Comparison of ENCODE assay signal across 8 cellular contexts in the genomic region with DNA sequence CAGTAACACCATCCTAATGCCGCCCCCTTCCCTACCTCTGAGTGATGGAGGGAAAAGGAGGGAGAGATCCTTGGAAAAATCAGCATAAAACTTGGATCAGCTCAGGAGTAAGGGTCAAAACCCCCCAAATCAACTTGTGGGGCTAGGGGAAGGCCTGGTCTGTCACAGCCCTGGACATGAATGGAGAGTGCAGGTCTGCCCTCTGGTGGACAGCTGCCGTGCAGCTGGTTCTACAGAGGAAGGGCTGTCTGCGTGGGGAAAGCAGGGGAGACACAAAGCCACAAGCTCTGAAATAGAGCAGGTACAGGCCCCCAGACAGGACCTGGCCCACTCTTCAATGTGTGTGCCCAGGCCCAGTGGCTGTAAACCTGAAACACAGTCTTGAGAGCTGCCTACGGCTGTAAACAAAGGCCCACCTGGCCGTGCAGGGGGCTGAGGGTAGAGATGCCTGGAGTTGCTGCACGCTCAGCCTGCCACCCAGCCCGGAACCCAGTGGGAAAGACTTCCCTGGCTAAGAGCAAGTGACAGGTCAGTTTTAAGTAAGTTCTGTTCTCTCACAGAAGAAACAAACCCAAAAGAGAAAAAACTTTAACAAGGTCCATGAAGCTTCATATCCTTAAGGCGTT. TPM values are rescaled to one million over a fixed set of nuclear protein-coding genes. Genes with fewer than 3 reads are reported as not detected.
A peak's percentile ranks its signal among the peaks of the same experiment; 100 is the strongest.
DNase-seq lines count a peak whose midpoint lies in the region; ATAC-seq and TF ChIP-seq lines count a peak whose summit lies in the region.

No MANE protein-coding gene starts in this region.

- H3K36me3 Mint-ChIP-seq in H9 (ENCODE audit: insufficient read depth in 1 of 3, low read depth in 3 of 3), result peaks cover 23 to 57% (median 47%) of the 10 kb centered on the region in 3 experiments; a peak in 6 of 7 replicates

- no peak overlapping the region for H3K18ac ChIP-seq in H9 (ENCODE audit: insufficient read length, low read depth, low read length)

- no peak overlapping the region for H3K56ac ChIP-seq in H9 (ENCODE audit: insufficient read length, low read depth, low read length)

- H2BK15ac ChIP-seq in H9 (ENCODE audit: low read depth, low read length), result no peak overlapping the region

- 0 out of 7 replicates have a peak overlapping the region, but pooled peaks of 1 of the 3 experiments have one; percentile 23 for H3K27ac Mint-ChIP-seq in H9

- H3K4me1 Mint-ChIP-seq in H9, result no peaks in the 10 kb centered on the region

- H3K27me3 ChIP-seq in H9 (ENCODE audit: insufficient read depth, low read length) (no peaks in the 10 kb centered on the region), SJSA1 (replicated peaks) (no peaks in the 10 kb centered on the region), heart left ventricle (no peaks in the 10 kb centered on the region)

- no peak overlapping the region for H2AFZ ChIP-seq in H9 (ENCODE audit: low read length)

- H3K23me2 ChIP-seq in H9 (ENCODE audit: insufficient read length, low read depth, low read length, poor library complexity, severe bottlenecking), result no peaks in the 10 kb centered on the region

- H3T11ph ChIP-seq in H9 (ENCODE audit: low read length), result no peak overlapping the region

- no peak overlapping the region for H3K4me3 Mint-ChIP-seq in H9

- no peak overlapping the region for H4K5ac ChIP-seq in H9 (ENCODE audit: insufficient read length, low read depth, low read length)

- H3K9me3 ChIP-seq in H9 (ENCODE audit: control insufficient read depth, low read depth, low read length) (no peaks in the 10 kb centered on the region), SJSA1 (replicated peaks) (no peaks in the 10 kb centered on the region), heart left ventricle (no peaks in the 10 kb centered on the region)

- no peak overlapping the region for H3K23ac ChIP-seq in H9 (ENCODE audit: insufficient read length, low read depth, low read length)

- H3K27me3 Mint-ChIP-seq in H9 (ENCODE audit: low read depth), result no peaks in the 10 kb centered on the region; the same call in 1 of the 2 replicates

- no peak overlapping the region for H2BK20ac ChIP-seq in H9 (ENCODE audit: low read depth, low read length, poor library complexity, severe bottlenecking)

- H3K4me2 ChIP-seq in H9 (ENCODE audit: insufficient read depth, insufficient read length, low read length), result no peak overlapping the region

- H4K91ac ChIP-seq in H9 (ENCODE audit: insufficient read length, low read depth, low read length), result no peak overlapping the region

- WGBS in H9 (ENCODE audit: extremely low coverage, insufficient read length, low lambda C conversion rate), result no CpG with 5 or more reads among the region's 8 CpGs
- 69 to 73% (median 70%) methylated on average over 8 of the region's 8 CpGs for WGBS in heart left ventricle, 4 donors

- H4K8ac ChIP-seq in H9 (replicated peaks; ENCODE audit: insufficient read length, low read depth, low read length), result no peak overlapping the region

- no peak overlapping the region for H2BK120ac ChIP-seq in H9 (ENCODE audit: low read depth, low read length, poor library complexity, severe bottlenecking)

- H3K79me1 ChIP-seq in H9 (ENCODE audit: insufficient read depth, low read depth, low read length, poor library complexity, severe bottlenecking), result no peaks in the 10 kb centered on the region

- H3K4me1 ChIP-seq in H9 (ENCODE audit: insufficient read depth, low read length), result no peaks in the 10 kb centered on the region
- H3K4me1 ChIP-seq in SJSA1 (replicated peaks), result no peaks in the 10 kb centered on the region
- H3K4me1 ChIP-seq in heart left ventricle, result peaks cover 0 to 8% (median 0%) of the 10 kb centered on the region in 12 donors

- peak; percentile 90 for TF ChIP-seq CTCF in H9 (conservative IDR thresholded peaks at IDR 0.05)
- TF ChIP-seq CTCF in heart left ventricle (IDR thresholded peaks at IDR 0.05), result peak; percentile 65 to 87 (median 78)

- H3K9ac ChIP-seq in H9 (ENCODE audit: extremely low read depth, insufficient read length, low read length), result no peak overlapping the region

- H3K4ac ChIP-seq in H9 (ENCODE audit: low read depth, low read length), result no peak overlapping the region

- ATAC-seq in heart left ventricle (peak in 3 of 4 donors; percentile 57 to 66 (median 61)), HG02798 (IDR thresholded peaks at IDR 0.05; ENCODE audit: poor library complexity, unreplicated experiment) (no peak)

- DNase-seq in C1 segment of cervical spinal cord (lab: John Stamatoyannopoulos, UW) (peak in 8 of 14 donors; percentile 8 to 58 (median 21)), H9 (peak; percentile 76), SJSA1 (ENCODE audit: low read depth in 1 of 2, low spot score in 2 of 2) (peak; percentile 50 to 64), heart left ventricle (peak in 4 of 5 donors; percentile 42 to 79 (median 64)), retina (peak; percentile 65), OCI-M2 (lab: John Stamatoyannopoulos, UW; ENCODE audit: unreplicated experiment) (no peak)
- DNase-seq in activated naive CD4-positive, alpha-beta T cell treated with anti-CD3 and anti-CD28 coated beads, Interleukin-2, amount 50 U/mL, for 16 hours, result peak; percentile 63

- H3K4me3 ChIP-seq in SJSA1 (no peak overlapping the region), heart left ventricle (no peak overlapping the region)

- intact Hi-C loops in heart left ventricle (cut with DNase I), result loop anchor here (2.0 to 10.0 kb wide), 6 partner anchors 257 to 323 kb away; a partner anchor contains a TSS

- H2BK12ac ChIP-seq in H9 (ENCODE audit: insufficient read length, low read depth, low read length), result no peak overlapping the region

- H2BK5ac ChIP-seq in H9 (ENCODE audit: insufficient read length, low read length), result no peak overlapping the region

- TF ChIP-seq POLR2A in heart left ventricle (IDR thresholded peaks at IDR 0.05), result no peak

- H3K79me2 ChIP-seq in H9 (ENCODE audit: insufficient read depth, low read length), result no peaks in the 10 kb centered on the region

- H3K27ac ChIP-seq in H9 (ENCODE audit: insufficient read length, low read depth, low read length) (no peak overlapping the region), SJSA1 (no peak overlapping the region), heart left ventricle (no peak overlapping the region)

- H3K9me3 Mint-ChIP-seq in H9, result no peaks in the 10 kb centered on the region

- no peak overlapping the region for H3K14ac ChIP-seq in H9 (ENCODE audit: insufficient read depth, low read length)

- no peak overlapping the region for H2AK5ac ChIP-seq in H9 (ENCODE audit: insufficient read length, low read length)

- no peaks in the 10 kb centered on the region for H4K20me1 ChIP-seq in H9 (ENCODE audit: control insufficient read depth, insufficient read depth, insufficient read length)

- peaks cover 92% of the 10 kb centered on the region for H3K36me3 ChIP-seq in SJSA1
- peaks cover 0 to 99% (median 99%) of the 10 kb centered on the region in 9 donors for H3K36me3 ChIP-seq in heart left ventricle

RNA-seq across cellular contexts. Expression of a gene that starts 16.4 kb away (rescaled TPM):
- total RNA-seq in H9 (2021), result 40.8 and 41.0 TPM in 2 replicates
- total RNA-seq in SJSA1 (2014; rRNA removed; shearing (Covaris generic)), result 57.3 and 65.8 TPM in 2 replicates
- 10 to 100 TPM; 32.8 to 75.9 (median 49.9) TPM for total RNA-seq in heart left ventricle
- polyA plus RNA-seq in heart left ventricle, result 10 to 100 TPM; 31.0 to 43.5 TPM
